Comparison of ENCODE assay signal across 8 cellular contexts in the genomic region with DNA sequence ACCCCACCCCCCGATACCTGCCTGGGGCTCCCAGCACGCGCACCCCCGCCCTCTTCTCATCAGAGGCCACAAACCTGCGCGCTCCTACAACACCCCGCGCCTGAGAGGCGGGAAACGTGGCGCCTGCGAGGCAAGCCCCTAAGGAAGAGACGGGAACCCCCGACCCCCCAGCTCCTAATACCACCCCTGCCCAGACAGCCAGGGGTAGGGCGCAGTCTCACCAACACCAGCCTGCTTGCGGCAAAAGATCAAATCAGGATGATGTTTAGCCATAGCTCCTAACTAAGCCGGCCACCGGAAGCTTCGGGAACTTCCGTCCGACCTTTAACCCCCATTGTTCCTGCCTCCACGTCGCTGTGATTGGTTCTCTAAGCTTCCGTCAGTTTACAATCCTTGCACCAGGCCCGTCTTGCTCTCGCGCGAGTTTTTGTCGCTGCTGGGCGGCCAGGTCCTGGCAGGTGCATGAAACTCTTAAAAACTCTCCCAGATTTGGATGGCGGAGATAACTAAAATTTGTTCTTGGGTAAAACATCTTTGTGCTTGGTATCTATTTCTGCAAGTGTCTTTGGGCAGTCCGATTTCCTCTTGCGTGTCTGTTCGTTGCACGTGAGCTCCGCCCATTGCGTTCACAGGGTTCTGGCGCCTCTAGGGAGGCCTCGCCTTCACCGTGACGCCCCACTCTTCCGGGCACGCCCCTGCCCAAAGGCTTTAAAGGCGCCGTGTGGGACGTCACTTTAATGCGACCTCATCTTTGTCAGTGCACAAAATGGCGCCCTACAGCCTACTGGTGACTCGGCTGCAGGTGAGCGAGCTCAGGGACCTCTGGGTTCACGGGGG. TPM values are rescaled to one million over a fixed set of nuclear protein-coding genes. Genes with fewer than 3 reads are reported as not detected.
DNase-seq lines count a peak whose midpoint lies in the region; ATAC-seq and TF ChIP-seq lines count a peak whose summit lies in the region.

Gene ACO2, plus strand, starts transcription at position 737 of the 837 bp plus-strand sequence. Its CDS starts 30 bp downstream, at position 767.
A gene with protein sequence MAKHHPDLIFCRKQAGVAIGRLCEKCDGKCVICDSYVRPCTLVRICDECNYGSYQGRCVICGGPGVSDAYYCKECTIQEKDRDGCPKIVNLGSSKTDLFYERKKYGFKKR (minus strand): TSS at position 312 of the 837 bp plus-strand sequence. CDS start 39 bp downstream, at position 273.

- H2AFZ ChIP-seq in parathyroid adenoma = peak within 1 kb of the TSS; percentile 69

- TF ChIP-seq EP300 in tibial nerve (IDR thresholded peaks at IDR 0.05) = peak; percentile 96 to 98

- TF ChIP-seq POLR2A in tibial nerve (IDR thresholded peaks at IDR 0.05) = peak in 1 of 2 donors; percentile 49

- TF ChIP-seq CTCF in GM12875 (IDR thresholded peaks at IDR 0.05; ENCODE audit: borderline replicate concordance, insufficient read depth, low read depth, low read length) = no peak
- no peak for TF ChIP-seq CTCF in cardiac muscle cell (IDR thresholded peaks at IDR 0.05; ENCODE audit: low read depth, low read length)
- TF ChIP-seq CTCF in parathyroid adenoma (IDR thresholded peaks at IDR 0.05) = no peak
- peak in 2 of 5 experiments; percentile 46 for TF ChIP-seq CTCF in tibial nerve (IDR thresholded peaks at IDR 0.05)

- DNase-seq in NCI-H1436 (lab: John Stamatoyannopoulos, UW) = peak; percentile 96
- DNase-seq in T follicular helper cell (ENCODE audit: low read depth) = peak; percentile 97
- peak; percentile 99 for DNase-seq in adipocyte (ENCODE audit: low read depth)
- DNase-seq in cardiac muscle cell (ENCODE audit: low read depth in 1 of 2, low spot score in 1 of 2) = peak; percentile 99
- peak; percentile 96 to 99 for DNase-seq in tibial nerve (ENCODE audit: low spot score in 2 of 2)

- peaks cover 48% of the 10 kb centered on the region for H3K79me2 ChIP-seq in parathyroid adenoma

- H3K4me1 ChIP-seq in adipocyte (ENCODE audit: control insufficient read depth, insufficient read depth, low read length) (peaks cover 31% of the 10 kb centered on the region), cardiac muscle cell (ENCODE audit: low read depth) (peaks cover 6% of the 10 kb centered on the region), parathyroid adenoma (peaks cover 2% of the 10 kb centered on the region), tibial nerve (peaks cover 2 to 62% (median 20%) of the 10 kb centered on the region in 4 donors)

- peak; percentile 91 for ATAC-seq in HG02798 (IDR thresholded peaks at IDR 0.05; ENCODE audit: poor library complexity, unreplicated experiment)

- H3K27ac ChIP-seq in cardiac muscle cell (peak within 1 kb of the TSS; percentile 92), parathyroid adenoma (peak within 1 kb of the TSS; percentile 94), tibial nerve (peak within 1 kb of the TSS; percentile 84 to 95 (median 88))

- H3K9ac ChIP-seq in adipocyte (ENCODE audit: low read length) (peak within 1 kb of the TSS; percentile 93), parathyroid adenoma (peak within 1 kb of the TSS; percentile 8)

- H3K9me3 ChIP-seq in adipocyte (ENCODE audit: control insufficient read depth, low read length) = no peaks in the 10 kb centered on the region
- H3K9me3 ChIP-seq in cardiac muscle cell (ENCODE audit: low read depth) = no peaks in the 10 kb centered on the region
- H3K9me3 ChIP-seq in parathyroid adenoma (ENCODE audit: control insufficient read depth, low read length) = no peaks in the 10 kb centered on the region
- H3K9me3 ChIP-seq in tibial nerve = no peaks in the 10 kb centered on the region

- H3K4me2 ChIP-seq in parathyroid adenoma (ENCODE audit: low read length) = peak within 1 kb of the TSS; percentile 68

- H3K27me3 ChIP-seq in adipocyte (replicated peaks; ENCODE audit: control insufficient read depth, insufficient read depth, low read length) = no peaks in the 10 kb centered on the region
- no peaks in the 10 kb centered on the region for H3K27me3 ChIP-seq in cardiac muscle cell
- H3K27me3 ChIP-seq in parathyroid adenoma (ENCODE audit: control insufficient read depth, insufficient read depth, low read length) = no peaks in the 10 kb centered on the region
- no peaks in the 10 kb centered on the region for H3K27me3 ChIP-seq in tibial nerve

- H3K36me3 ChIP-seq in adipocyte (ENCODE audit: control insufficient read depth, insufficient read depth, low read length, severe bottlenecking) (peaks cover 42% of the 10 kb centered on the region), cardiac muscle cell (peaks cover 32% of the 10 kb centered on the region), parathyroid adenoma (ENCODE audit: control insufficient read depth, insufficient read depth, low read length) (no peaks in the 10 kb centered on the region), tibial nerve (peaks cover 0 to 48% (median 16%) of the 10 kb centered on the region in 3 donors)

- H3K4me3 ChIP-seq in GM12875 (ENCODE audit: low read depth, low read length) = peak within 1 kb of the TSS; percentile 81
- peak within 1 kb of the TSS; percentile 94 for H3K4me3 ChIP-seq in adipocyte (ENCODE audit: low read length)
- peak within 1 kb of the TSS; percentile 68 for H3K4me3 ChIP-seq in cardiac muscle cell
- peak within 1 kb of the TSS; percentile 92 for H3K4me3 ChIP-seq in parathyroid adenoma (ENCODE audit: low read depth, low read length)
- H3K4me3 ChIP-seq in tibial nerve = peak within 1 kb of the TSS; percentile 88 to 93 (median 90)

- WGBS in tibial nerve, 2 donors = 1% methylated on average over 40 to 48 of the region's 51 CpGs

RNA-seq across cellular contexts. Expression of gene ACO2, which starts in this region (rescaled TPM):
- total RNA-seq in cardiac muscle cell (183 and 223 TPM in 2 replicates), tibial nerve (10 to 100 TPM; 69.9 to 91.1 (median 76.4) TPM)
- polyA plus RNA-seq in cardiac muscle cell = 247 and 328 TPM in 2 replicates

RNA-seq across cellular contexts. Expression of the second gene that starts in this region (rescaled TPM):
- total RNA-seq in cardiac muscle cell (32.2 and 42.2 TPM in 2 replicates), tibial nerve (10 to 100 TPM; 32.6 to 51.5 (median 36.4) TPM)
- polyA plus RNA-seq in cardiac muscle cell = 25.9 and 26.9 TPM in 2 replicates

Comparison
In these comparisons a context has a peak if more than half of its experiments do, and no peak if none do; other contexts are left out.
1. Peak in every context shown above with its lines: DNase-seq, ATAC-seq, H3K4me3 ChIP-seq and H3K27ac ChIP-seq.